In genomic region chr2:50108245-50108644, GRCh38 we compare ENCODE assay signal across 27 cellular contexts.
"Had no signal": no experiment of that assay in that cellular context is flagged by ENCODE, and none has a peak within 500 bp of the region (broad histone marks: within the 10 kb centered on the region; RNA-seq: fewer than 3 reads in every experiment).

No MANE protein-coding gene starts in this region.

- H3K27me3 ChIP-seq: dorsolateral prefrontal cortex, esophagus squamous epithelium, gastroesophageal sphincter, heart left ventricle, hepatocyte, left lung had no signal

- DNase-seq: dermis blood vessel endothelial cell; dorsolateral prefrontal cortex; effector CD4-positive, alpha-beta T cell; effector memory CD8-positive, alpha-beta T cell; endodermal cell; erythroblast; esophagus squamous epithelium; foreskin fibroblast; heart left ventricle; hypothalamus; immature natural killer cell; left cardiac atrium; left lung; left ventricle myocardium superior; lower lobe of right lung; mesenchymal stem cell; mucosa of descending colon; naive B cell had no signal

- FAIRE-seq: colon, endometrium, frontal cortex, keratinocyte had no signal

- H2AFZ ChIP-seq: hepatocyte had no signal

- H3K4me2 ChIP-seq: hepatocyte had no signal

- H3K9me3 ChIP-seq: esophagus squamous epithelium, gastroesophageal sphincter, heart left ventricle, left lung, lower lobe of right lung, mucosa of descending colon had no signal

- H3K4me3 ChIP-seq: coronary artery, dorsolateral prefrontal cortex, esophagus squamous epithelium, gastroesophageal sphincter, heart left ventricle, hepatocyte, left lung, lower lobe of right lung, mucosa of descending colon had no signal

- ATAC-seq: effector memory CD8-positive, alpha-beta T cell; esophagus mucosa; gastroesophageal sphincter; heart left ventricle; left cardiac atrium; left lung; left ventricle myocardium superior; lower lobe of right lung; mucosa of descending colon had no signal

- H3K36me3 ChIP-seq: esophagus squamous epithelium, gastroesophageal sphincter, heart left ventricle, left lung, lower lobe of right lung had no signal

- H3K27ac ChIP-seq: coronary artery, epithelial cell of prostate, esophagus squamous epithelium, gastroesophageal sphincter, heart left ventricle, hepatocyte, left lung, lower lobe of right lung had no signal

- H3K4me1 ChIP-seq: esophagus squamous epithelium, gastroesophageal sphincter, left lung, lower lobe of right lung had no signal
